ENCODE assay signal across 8 cellular contexts in the genomic region with DNA sequence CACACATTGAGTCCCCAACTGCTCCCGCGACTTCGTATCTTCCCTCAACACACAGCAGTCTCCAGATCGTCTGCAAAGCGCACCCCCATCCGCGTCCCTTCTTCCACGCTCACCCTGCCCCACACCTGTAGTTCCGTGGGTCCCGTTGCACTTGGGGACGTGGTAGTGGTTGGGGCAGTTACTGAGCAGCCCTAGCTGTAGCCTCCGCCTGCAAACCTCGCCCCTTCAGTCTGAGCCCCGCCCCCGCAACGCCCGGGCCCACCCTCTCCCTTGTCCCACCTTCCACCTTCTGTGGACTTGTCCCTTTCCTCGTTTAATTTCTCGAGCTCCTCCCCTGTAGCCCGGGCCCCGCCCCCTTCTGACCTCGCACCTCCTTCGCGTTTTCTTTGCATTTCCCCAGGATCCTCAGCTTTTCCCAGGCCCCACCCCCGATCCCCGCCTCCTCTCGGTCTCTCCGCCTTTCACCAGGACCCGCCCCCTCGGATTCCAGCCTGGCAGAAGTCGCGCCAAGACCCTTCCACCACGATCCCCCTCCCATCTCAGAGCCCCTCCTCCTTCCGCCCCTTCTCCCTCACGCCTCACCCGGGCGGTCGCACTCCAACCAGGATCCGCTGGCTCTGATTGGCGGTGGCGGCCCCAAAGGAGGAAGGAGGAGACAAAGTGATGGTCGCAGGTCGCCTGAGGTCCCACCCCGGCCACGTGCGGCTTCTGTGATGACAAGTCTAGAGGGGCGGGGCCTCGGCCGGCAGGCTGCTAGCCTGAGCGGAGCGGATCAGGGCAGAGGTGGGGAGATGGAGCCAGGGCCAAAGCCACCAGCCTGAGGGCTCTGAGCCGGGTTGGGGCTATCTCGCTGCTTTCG.
DNase-seq lines count a peak whose midpoint lies in the region; ATAC-seq lines count a peak whose summit lies in the region.

Gene ATOSB (minus strand): TSS at position 183 of the 859 bp plus-strand sequence. CDS start 7,588 bp downstream, outside the sequence.

- peak; percentile 90 for DNase-seq in AG08396 (ENCODE audit: low spot score)
- DNase-seq in NCI-H345 treated with DMSO at 0.1 percent for 48 hours (lab: John Stamatoyannopoulos, UW; ENCODE audit: unreplicated experiment) = peak; percentile 92
- DNase-seq in activated CD4-positive, CD25-positive, alpha-beta regulatory T cell (lab: John Stamatoyannopoulos, UW) = peak; percentile 80 to 89 (median 85)
- peak; percentile 83 to 88 for DNase-seq in central memory CD8-positive, alpha-beta T cell (ENCODE audit: low spot score in 2 of 2)
- DNase-seq in iris pigment epithelial cell (ENCODE audit: low read depth) = peak; percentile 97
- peak; percentile 89 for DNase-seq in stimulated activated CD4-positive, alpha-beta T cell treated with anti-CD3 and anti-CD28 coated beads, Interleukin-12 subunit alpha, Interleukin-12 subunit beta, amount 100 ng/mL, for 4 hours

- ATAC-seq in GM19023 (IDR thresholded peaks at IDR 0.05; ENCODE audit: unreplicated experiment) = peak; percentile 71
- peak; percentile 59 for ATAC-seq in HG03280 (IDR thresholded peaks at IDR 0.05; ENCODE audit: unreplicated experiment)
- peak; percentile 75 for ATAC-seq in central memory CD8-positive, alpha-beta T cell (replicated peaks; ENCODE audit: extremely low read depth, poor library complexity, severe bottlenecking)

- peaks cover 9% of the 10 kb centered on the region for H3K36me3 Mint-ChIP-seq in central memory CD8-positive, alpha-beta T cell (ENCODE audit: insufficient read depth)

- H3K4me1 Mint-ChIP-seq in central memory CD8-positive, alpha-beta T cell = peaks cover 48% of the 10 kb centered on the region

- peaks cover 6% of the 10 kb centered on the region for H3K27me3 Mint-ChIP-seq in central memory CD8-positive, alpha-beta T cell

- no peaks in the 10 kb centered on the region for H3K9me3 Mint-ChIP-seq in central memory CD8-positive, alpha-beta T cell

- H3K4me3 Mint-ChIP-seq in central memory CD8-positive, alpha-beta T cell = peak within 1 kb of the TSS; percentile 88

- H3K27ac Mint-ChIP-seq in central memory CD8-positive, alpha-beta T cell (ENCODE audit: low read depth) = peak within 1 kb of the TSS; percentile 94

Comparison
In these comparisons a context has a peak if more than half of its experiments do, and no peak if none do; other contexts are left out.
1. Peak in every context shown above with its lines: DNase-seq and ATAC-seq.